ENCODE assay signal across 1 cellular context in genomic region chr3:31290046-31290445, GRCh38.
TF ChIP-seq lines count a peak whose summit lies in the region.

No MANE protein-coding gene starts in this region.

TF ChIP-seq in A549, 52 proteins besides CTCF, POLR2A, EP300 and RAD21 (continued from another document):
- TF ChIP-seq HMGXB4 (CRISPR knock-in tag; IDR thresholded peaks at IDR 0.05; ENCODE audit: borderline replicate concordance) = no peak
- TF ChIP-seq HES2 (IDR thresholded peaks at IDR 0.05) = no peak
- no peak for TF ChIP-seq FOXS1 (CRISPR knock-in tag; IDR thresholded peaks at IDR 0.05)
- no peak for TF ChIP-seq ZNF302 (CRISPR knock-in tag; IDR thresholded peaks at IDR 0.05)
- TF ChIP-seq RCOR1 (IDR thresholded peaks at IDR 0.05; ENCODE audit: low read depth, low read length) = no peak
- no peak for TF ChIP-seq CHD4 (IDR thresholded peaks at IDR 0.05; ENCODE audit: borderline replicate concordance)
- TF ChIP-seq RFX5 (IDR thresholded peaks at IDR 0.05) = no peak
- no peak for TF ChIP-seq PHF8 (IDR thresholded peaks at IDR 0.05; ENCODE audit: borderline replicate concordance, low read depth)
